Comparison of ENCODE assay signal across 8 cellular contexts in genomic region chr13:99425485-99426341, GRCh38.
DNase-seq lines count a peak whose midpoint lies in the region; ATAC-seq and TF ChIP-seq lines count a peak whose summit lies in the region.

No MANE protein-coding gene starts in this region.

- TF ChIP-seq CTCF in thyroid gland (IDR thresholded peaks at IDR 0.05), result no peak
- TF ChIP-seq CTCF in tibial nerve (IDR thresholded peaks at IDR 0.05), result no peak

- no peak for TF ChIP-seq EP300 in tibial nerve (IDR thresholded peaks at IDR 0.05)

- H3K4me1 Mint-ChIP-seq in activated naive CD8-positive, alpha-beta T cell treated with anti-CD3 and anti-CD28 coated beads, Interleukin-2, amount 50 U/mL, for 24 hours, result peaks cover 83% of the 10 kb centered on the region

- H3K9me3 ChIP-seq in thyroid gland (no peaks in the 10 kb centered on the region), tibial nerve (no peaks in the 10 kb centered on the region)

- H3K4me3 ChIP-seq in thyroid gland (replicated peaks in 1 of 3) (no peak overlapping the region), tibial nerve (no peak overlapping the region)

- peak overlapping the region; percentile 90 for H3K27ac Mint-ChIP-seq in activated naive CD8-positive, alpha-beta T cell treated with anti-CD3 and anti-CD28 coated beads, Interleukin-2, amount 50 U/mL, for 24 hours

- H3K27me3 Mint-ChIP-seq in activated naive CD8-positive, alpha-beta T cell treated with anti-CD3 and anti-CD28 coated beads, Interleukin-2, amount 50 U/mL, for 24 hours, result no peaks in the 10 kb centered on the region

- TF ChIP-seq POLR2A in thyroid gland (IDR thresholded peaks at IDR 0.05), result no peak
- TF ChIP-seq POLR2A in tibial nerve (IDR thresholded peaks at IDR 0.05), result no peak

- intact Hi-C loops in thyroid gland (cut with DNase I), result no loop called here

- peak overlapping the region; percentile 75 for H3K4me3 Mint-ChIP-seq in activated naive CD8-positive, alpha-beta T cell treated with anti-CD3 and anti-CD28 coated beads, Interleukin-2, amount 50 U/mL, for 24 hours

- H3K4me1 ChIP-seq in thyroid gland (peaks cover 0 to 9% of the 10 kb centered on the region in 2 donors), tibial nerve (peaks cover 0 to 9% (median 0%) of the 10 kb centered on the region in 4 donors)

- H3K9me3 Mint-ChIP-seq in activated naive CD8-positive, alpha-beta T cell treated with anti-CD3 and anti-CD28 coated beads, Interleukin-2, amount 50 U/mL, for 24 hours, result peaks cover 3% of the 10 kb centered on the region

- peaks cover 8% of the 10 kb centered on the region for H3K36me3 Mint-ChIP-seq in activated naive CD8-positive, alpha-beta T cell treated with anti-CD3 and anti-CD28 coated beads, Interleukin-2, amount 50 U/mL, for 24 hours (ENCODE audit: low read depth)

- WGBS in thyroid gland, 2 donors, result 52 to 67% methylated on average over 18 of the region's 18 CpGs
- WGBS in tibial nerve, 2 donors, result 63 to 67% methylated on average over 18 of the region's 18 CpGs

- DNase-seq in NOMO-1 (lab: John Stamatoyannopoulos, UW; ENCODE audit: unreplicated experiment in 2 of 2) (peak; percentile 43 to 74), thyroid gland (peak; percentile 28 to 50), cortex of kidney (lab: John Stamatoyannopoulos, UW) (no peak), mucosa of gallbladder (ENCODE audit: low spot score) (no peak), tibial nerve (ENCODE audit: low spot score in 2 of 2) (no peak)
- peak; percentile 77 for DNase-seq in activated naive CD8-positive, alpha-beta T cell treated with anti-CD3 and anti-CD28 coated beads, Interleukin-2, amount 50 U/mL, for 24 hours

- H3K27ac ChIP-seq in thyroid gland (no peak overlapping the region), tibial nerve (peak overlapping the region in 2 of 4 donors; percentile 10 to 57)

- ATAC-seq in GM18873 (IDR thresholded peaks at IDR 0.05; ENCODE audit: low FRiP score, unreplicated experiment) (peak; percentile 77), HG02678 (IDR thresholded peaks at IDR 0.05; ENCODE audit: unreplicated experiment) (peak; percentile 65)
- peak; percentile 60 for ATAC-seq in activated naive CD8-positive, alpha-beta T cell treated with anti-CD3 and anti-CD28 coated beads, Interleukin-2, amount 50 U/mL, for 24 hours

- H3K27me3 ChIP-seq in thyroid gland (no peaks in the 10 kb centered on the region), tibial nerve (peaks cover 0 to 4% of the 10 kb centered on the region in 2 donors)

- H3K36me3 ChIP-seq in thyroid gland (no peaks in the 10 kb centered on the region), tibial nerve (no peaks in the 10 kb centered on the region)

Comparison
In these comparisons a context has a peak if more than half of its experiments do, and no peak if none do; other contexts are left out.
1. DNase-seq: peak in NOMO-1 (2 of 2), activated naive CD8-positive, alpha-beta T cell treated with anti-CD3 and anti-CD28 coated beads, Interleukin-2, amount 50 U/mL, for 24 hours (single experiment) and thyroid gland (2 of 2); none in cortex of kidney (single experiment), mucosa of gallbladder (single experiment) and tibial nerve (0 of 2).
2. Peak in every context shown above with its lines, with median percentiles within 50 percentile points of each other: ATAC-seq.